In the genomic region with DNA sequence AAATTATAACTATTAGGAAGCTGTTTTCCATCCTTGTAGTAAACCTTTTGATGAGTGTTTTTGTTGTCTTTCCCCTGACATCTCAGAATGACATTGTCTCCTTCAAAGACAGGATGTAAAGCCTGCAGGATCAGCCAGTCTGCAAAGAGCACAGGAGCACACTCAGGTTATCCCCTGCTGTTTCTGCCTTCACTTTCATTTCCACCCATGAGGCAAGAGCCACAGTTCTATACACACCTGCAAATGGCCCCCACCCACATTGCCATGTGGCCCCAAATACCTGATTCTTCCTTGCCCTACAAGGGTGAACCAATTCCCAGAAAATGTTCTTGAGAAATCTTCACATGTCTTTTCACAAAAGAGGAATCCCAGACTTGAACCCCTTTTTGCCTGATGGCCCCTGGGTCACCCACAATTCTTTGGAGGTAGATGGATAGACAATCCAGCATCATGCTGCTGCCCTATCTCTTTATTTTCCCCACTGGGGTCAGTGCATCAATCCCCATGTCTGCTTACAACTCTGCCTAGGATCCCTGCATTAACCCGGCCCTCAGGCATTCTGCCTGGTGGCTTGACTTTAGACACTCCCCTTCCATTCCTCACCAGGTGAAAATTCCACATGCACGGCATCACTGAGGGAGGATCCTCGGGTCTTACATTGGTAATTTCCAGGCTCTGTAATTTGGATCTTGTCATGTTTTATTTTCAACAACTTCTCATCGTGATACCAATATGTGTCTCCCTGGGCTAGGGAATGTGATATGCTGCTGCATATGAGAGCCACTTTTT, we compare ENCODE assay signal across 29 cellular contexts. TPM values are rescaled to one million over a fixed set of nuclear protein-coding genes. Genes with fewer than 3 reads are reported as not detected.
DNase-seq lines count a peak whose midpoint lies in the region; ATAC-seq, FAIRE-seq and TF ChIP-seq lines count a peak whose summit lies in the region.
"Had no signal": no experiment of that assay in that cellular context is flagged by ENCODE, and none has a peak within 500 bp of the region (broad histone marks: within the 10 kb centered on the region; RNA-seq: fewer than 3 reads in every experiment).

No MANE protein-coding gene starts in this region.

- no peaks in the 10 kb centered on the region for H3K9me3 Mint-ChIP-seq in CD8-positive, alpha-beta memory T cell
- H3K9me3 Mint-ChIP-seq in GM23338 (no peaks in the 10 kb centered on the region; the same call in 2 of the 3 replicates), WTC11 (no peaks in the 10 kb centered on the region), memory B cell (no peaks in the 10 kb centered on the region)
- no peaks in the 10 kb centered on the region for H3K9me3 Mint-ChIP-seq in activated CD4-positive, alpha-beta T cell treated with anti-CD3 and anti-CD28 coated beads, Interleukin-2, amount 10 ng/mL, durations not matched to agents 24 days and 14 days
- H3K9me3 Mint-ChIP-seq: T-helper 1 cell treated with Interleukin-12 subunit alpha and Interleukin-12 subunit beta and Interleukin-4 antibody, amounts not matched to agents 30 μg/mL and 1 μg/mL, for 36 hours had no signal

- H3K9me2 ChIP-seq in GM23338 (ENCODE audit: insufficient read depth) = peaks cover 3% of the 10 kb centered on the region; the same call in 1 of the 2 replicates

- H4K20me1 ChIP-seq in GM23338 (replicated peaks; ENCODE audit: insufficient read depth) = no peaks in the 10 kb centered on the region

- no peak for TF ChIP-seq POLR2A in H54 (IDR thresholded peaks at IDR 0.05; ENCODE audit: low read depth, low read length)

- H3F3A ChIP-seq in GM23338 (replicated peaks; ENCODE audit: low read depth) = no peaks in the 10 kb centered on the region

- no peak; the same call in 2 of the 3 replicates for ATAC-seq in GM23338
- ATAC-seq in WTC11 = peak; percentile 47; the same call in 1 of the 2 replicates
- ATAC-seq in memory B cell (ENCODE audit: low read depth) = peak; percentile 64
- ATAC-seq: foreskin keratinocyte had no signal

- no peaks in the 10 kb centered on the region for H3K27me3 ChIP-seq in CD8-positive, alpha-beta memory T cell (ENCODE audit: insufficient read depth, low read length, poor library complexity, severe bottlenecking)
- H3K27me3 ChIP-seq in GM23338 (ENCODE audit: insufficient read depth) = no peaks in the 10 kb centered on the region
- H3K27me3 ChIP-seq: foreskin keratinocyte, Peyer's patch, sigmoid colon had no signal

- H3K4me3 Mint-ChIP-seq in CD8-positive, alpha-beta memory T cell = peak overlapping the region; percentile 53 to 88 (median 79)
- H3K4me3 Mint-ChIP-seq in GM23338 (no peak overlapping the region), WTC11 (no peak overlapping the region), memory B cell (peak overlapping the region; percentile 71)
- no peak overlapping the region for H3K4me3 Mint-ChIP-seq in activated CD4-positive, alpha-beta T cell treated with anti-CD3 and anti-CD28 coated beads, Interleukin-2, amount 10 ng/mL, durations not matched to agents 24 days and 14 days
- H3K4me3 Mint-ChIP-seq: T-helper 1 cell treated with Interleukin-12 subunit alpha and Interleukin-12 subunit beta and Interleukin-4 antibody, amounts not matched to agents 30 μg/mL and 1 μg/mL, for 36 hours had no signal

- H3K36me3 Mint-ChIP-seq in CD8-positive, alpha-beta memory T cell = peaks cover 2 to 20% (median 14%) of the 10 kb centered on the region in 3 donors
- no peaks in the 10 kb centered on the region for H3K36me3 Mint-ChIP-seq in GM23338 (ENCODE audit: low read depth)
- no peaks in the 10 kb centered on the region for H3K36me3 Mint-ChIP-seq in WTC11
- H3K36me3 Mint-ChIP-seq in memory B cell = peaks cover 23% of the 10 kb centered on the region
- no peaks in the 10 kb centered on the region for H3K36me3 Mint-ChIP-seq in activated CD4-positive, alpha-beta T cell treated with anti-CD3 and anti-CD28 coated beads, Interleukin-2, amount 10 ng/mL, durations not matched to agents 24 days and 14 days (ENCODE audit: low read depth)

- H3K27me3 Mint-ChIP-seq in CD8-positive, alpha-beta memory T cell = peaks cover 0 to 7% of the 10 kb centered on the region in 2 donors
- H3K27me3 Mint-ChIP-seq in GM23338 (ENCODE audit: insufficient read depth, low read depth, poor library complexity) (peaks cover 1% of the 10 kb centered on the region), WTC11 (ENCODE audit: low read depth) (peaks cover 3% of the 10 kb centered on the region), memory B cell (no peaks in the 10 kb centered on the region)
- H3K27me3 Mint-ChIP-seq in activated CD4-positive, alpha-beta T cell treated with anti-CD3 and anti-CD28 coated beads, Interleukin-2, amount 10 ng/mL, durations not matched to agents 24 days and 14 days = no peaks in the 10 kb centered on the region

- peaks cover 73 to 89% (median 86%) of the 10 kb centered on the region in 3 donors for H3K4me1 Mint-ChIP-seq in CD8-positive, alpha-beta memory T cell
- H3K4me1 Mint-ChIP-seq in GM23338 (peaks cover 12% of the 10 kb centered on the region), WTC11 (peaks cover 20% of the 10 kb centered on the region), memory B cell (peaks cover 78% of the 10 kb centered on the region)
- peaks cover 3% of the 10 kb centered on the region for H3K4me1 Mint-ChIP-seq in activated CD4-positive, alpha-beta T cell treated with anti-CD3 and anti-CD28 coated beads, Interleukin-2, amount 10 ng/mL, durations not matched to agents 24 days and 14 days

- POLR2A ChIA-PET in CD8-positive, alpha-beta memory T cell (lab: Charles Lee) = no interaction called here
- POLR2A ChIA-PET in WTC11 (lab: Charles Lee) = no interaction called here

- DNase-seq in CD8-positive, alpha-beta memory T cell = no peak
- peak; percentile 10 for DNase-seq in GM23338 (ENCODE audit: low spot score)
- no peak for DNase-seq in WTC11 (ENCODE audit: low spot score)
- DNase-seq in memory B cell (ENCODE audit: low spot score in 2 of 2) = no peak
- DNase-seq in NCI-H526 treated with DMSO at 0.1 percent for 48 hours (lab: John Stamatoyannopoulos, UW) = no peak
- DNase-seq in activated CD4-positive, alpha-beta T cell treated with anti-CD3 and anti-CD28 coated beads, Interleukin-2, amount 10 ng/mL, durations not matched to agents 24 days and 14 days = no peak
- DNase-seq in activated CD4-positive, alpha-beta T cell treated with anti-CD3 and anti-CD28 coated beads for 48 hours = no peak
- DNase-seq in H54 (ENCODE audit: insufficient read length, low spot score) = no peak
- DNase-seq: activated CD4-positive, alpha-beta T cell treated with anti-CD3 and anti-CD28 coated beads, Interleukin-2, amount 50 U/mL, for 1 hour; activated CD8-positive, alpha-beta memory T cell treated with anti-CD3 and anti-CD28 coated beads, Interleukin-2, amount 50 U/mL, for 48 hours; activated gamma-delta T cell; foreskin keratinocyte; MV-4-11; NCI-H146; NCI-H510A treated with DMSO at 0.1 percent for 48 hours; sigmoid colon; transverse colon had no signal

- no peak overlapping the region for H3K4me2 ChIP-seq in GM23338
- H3K4me2 ChIP-seq: hepatocyte had no signal

- no peak for FAIRE-seq in H54 (lab: Jason Lieb, UNC)
- FAIRE-seq: HTR-8/SVneo, islet of Langerhans had no signal

- TF ChIP-seq CTCF in GM23338 (conservative IDR thresholded peaks at IDR 0.05; ENCODE audit: low read depth in 2 of 2) = no peak
- TF ChIP-seq CTCF in WTC11 (IDR thresholded peaks at IDR 0.05) = no peak

- intact Hi-C loops in activated CD4-positive, alpha-beta T cell treated with anti-CD3 and anti-CD28 coated beads, Interleukin-2, amount 10 ng/mL, durations not matched to agents 24 days and 14 days (cut with micrococcal nuclease) = no loop called here

- H3K27ac ChIP-seq in CD8-positive, alpha-beta memory T cell (ENCODE audit: low read depth, low read length) = peak overlapping the region; percentile 46
- H3K27ac ChIP-seq in GM23338 (ENCODE audit: low read depth) = no peak overlapping the region
- H3K27ac ChIP-seq: C4-2B, foreskin keratinocyte, hepatocyte, prostate gland, sigmoid colon, SJSA1, transverse colon had no signal

- peaks cover 20% of the 10 kb centered on the region for H3K4me1 ChIP-seq in CD8-positive, alpha-beta memory T cell (ENCODE audit: insufficient read depth, low read length)
- H3K4me1 ChIP-seq in GM23338 (ENCODE audit: insufficient read depth) = no peaks in the 10 kb centered on the region
- H3K4me1 ChIP-seq: foreskin keratinocyte, Peyer's patch, prostate gland, sigmoid colon, SJSA1, transverse colon had no signal

- CTCF ChIA-PET in CD8-positive, alpha-beta memory T cell (lab: Charles Lee) = no interaction called here
- CTCF ChIA-PET in WTC11 (lab: Charles Lee) = no interaction called here

- H3K79me2 ChIP-seq in GM23338 (replicated peaks; ENCODE audit: insufficient read depth) = no peaks in the 10 kb centered on the region
- H3K79me2 ChIP-seq: hepatocyte had no signal

- 0 out of 2 replicates have a peak overlapping the region, but pooled peaks have one; percentile 52 for H2AFZ ChIP-seq in GM23338
- H2AFZ ChIP-seq: hepatocyte had no signal

- H3K27ac Mint-ChIP-seq in CD8-positive, alpha-beta memory T cell = peak overlapping the region; percentile 54 to 96 (median 84)
- H3K27ac Mint-ChIP-seq in GM23338 (no peak overlapping the region), WTC11 (no peak overlapping the region), memory B cell (peak overlapping the region; percentile 91)
- H3K27ac Mint-ChIP-seq in activated CD4-positive, alpha-beta T cell treated with anti-CD3 and anti-CD28 coated beads, Interleukin-2, amount 10 ng/mL, durations not matched to agents 24 days and 14 days = no peak overlapping the region
- H3K27ac Mint-ChIP-seq: T-helper 1 cell treated with Interleukin-12 subunit alpha and Interleukin-12 subunit beta and Interleukin-4 antibody, amounts not matched to agents 30 μg/mL and 1 μg/mL, for 36 hours had no signal

- H3K4me3 ChIP-seq in CD8-positive, alpha-beta memory T cell (ENCODE audit: low read length) = peak overlapping the region; percentile 14
- no peak overlapping the region for H3K4me3 ChIP-seq in GM23338
- H3K4me3 ChIP-seq: hepatocyte, Peyer's patch, prostate gland, sigmoid colon, SJSA1, transverse colon had no signal

- no peaks in the 10 kb centered on the region for H3K36me3 ChIP-seq in CD8-positive, alpha-beta memory T cell (ENCODE audit: insufficient read depth, low read length)
- H3K36me3 ChIP-seq in GM23338 (ENCODE audit: insufficient read depth) = no peaks in the 10 kb centered on the region
- H3K36me3 ChIP-seq: Peyer's patch, prostate gland, sigmoid colon, SJSA1, transverse colon had no signal

- no peaks in the 10 kb centered on the region for H3K9me3 ChIP-seq in CD8-positive, alpha-beta memory T cell (ENCODE audit: low read length)
- H3K9me3 ChIP-seq: Peyer's patch, prostate gland, sigmoid colon, SJSA1, transverse colon had no signal

TF ChIP-seq in GM23338, 12 proteins besides CTCF, POLR2A, EP300 and RAD21 (continues in another document):
- no peak for TF ChIP-seq EZH2phosphoT487 (IDR thresholded peaks at IDR 0.05; ENCODE audit: unreplicated experiment)

RNA-seq across cellular contexts. Expression of gene FCRL3, which starts 2.6 kb away (rescaled TPM):
- 10 to 100 TPM in 1 of 2 experiments, 1 to 10 TPM in 1; 8.5 to 10.5 TPM for total RNA-seq in CD8-positive, alpha-beta memory T cell
- 86.8 TPM for polyA plus RNA-seq in CD8-positive, alpha-beta memory T cell
- total RNA-seq in GM23338 (2014; rRNA removed; shearing (Covaris generic)) = not detected in 2 replicates
- polyA plus RNA-seq in GM23338 (2016; fragmentation: Nextera tagmentation; extraction: Ambion mirVana) = not detected in 2 replicates
- not detected in 3 replicates for total RNA-seq in WTC11 (2021)
- 0.05 and 0.09 TPM in 2 replicates for total RNA-seq in activated CD4-positive, alpha-beta T cell treated with anti-CD3 and anti-CD28 coated beads, Interleukin-2, amount 10 ng/mL, durations not matched to agents 24 days and 14 days
- total RNA-seq: chondrocyte, foreskin keratinocyte, H4, hepatocyte, lower leg skin, sigmoid colon, SJSA1 had no signal
- polyA plus RNA-seq: AG04450, foreskin keratinocyte, hepatocyte had no signal

Comparison
In these comparisons a context has a peak if more than half of its experiments do, and no peak if none do; other contexts are left out.
1. H3K27ac Mint-ChIP-seq: peak in CD8-positive, alpha-beta memory T cell (8 of 8) and memory B cell (single experiment); none in GM23338 (single experiment), WTC11 (single experiment) and activated CD4-positive, alpha-beta T cell treated with anti-CD3 and anti-CD28 coated beads, Interleukin-2, amount 10 ng/mL, durations not matched to agents 24 days and 14 days (single experiment).
2. H3K4me3 Mint-ChIP-seq: peak in CD8-positive, alpha-beta memory T cell (7 of 7) and memory B cell (single experiment); none in GM23338 (single experiment), WTC11 (single experiment) and activated CD4-positive, alpha-beta T cell treated with anti-CD3 and anti-CD28 coated beads, Interleukin-2, amount 10 ng/mL, durations not matched to agents 24 days and 14 days (single experiment).